ENCODE assay signal across 8 cellular contexts in genomic region chr1:67684526-67685066, GRCh38. TPM values are rescaled to one million over a fixed set of nuclear protein-coding genes. Genes with fewer than 3 reads are reported as not detected.
DNase-seq lines count a peak whose midpoint lies in the region; ATAC-seq and TF ChIP-seq lines count a peak whose summit lies in the region.

No MANE protein-coding gene starts in this region.

- peak overlapping the region; percentile 56 for H3K4me3 ChIP-seq in AG10803 (ENCODE audit: low read length)
- peak overlapping the region; percentile 25 for H3K4me3 ChIP-seq in Jurkat, Clone E6-1 (ENCODE audit: low read length)

- H3K27ac ChIP-seq in cingulate gyrus (ENCODE audit: low read depth, low read length), result peak overlapping the region; percentile 58

- H3K4me3 Mint-ChIP-seq in natural killer cell treated with Interleukin-12 subunit alpha and Interleukin-12 subunit beta and Interleukin-15 and Interleukin-18, amount 100 ng/mL, for 72 hours, result peak overlapping the region; percentile 87

- peaks cover 32% of the 10 kb centered on the region in 2 donors for H3K4me1 Mint-ChIP-seq in natural killer cell treated with Interleukin-12 subunit alpha and Interleukin-12 subunit beta and Interleukin-15 and Interleukin-18, amount 100 ng/mL, for 72 hours (ENCODE audit: low read depth in 2 of 2)

- no peaks in the 10 kb centered on the region for H3K9me3 Mint-ChIP-seq in natural killer cell treated with Interleukin-12 subunit alpha and Interleukin-12 subunit beta and Interleukin-15 and Interleukin-18, amount 100 ng/mL, for 72 hours

- peaks cover 14% of the 10 kb centered on the region for H3K36me3 Mint-ChIP-seq in natural killer cell treated with Interleukin-12 subunit alpha and Interleukin-12 subunit beta and Interleukin-15 and Interleukin-18, amount 100 ng/mL, for 72 hours

- TF ChIP-seq CTCF in AG10803 (conservative IDR thresholded peaks at IDR 0.05; ENCODE audit: low read length), result no peak

- no peak for ATAC-seq in natural killer cell treated with Interleukin-12 subunit alpha and Interleukin-12 subunit beta and Interleukin-15 and Interleukin-18, amount 100 ng/mL, for 72 hours

- in situ Hi-C loops in G401 (cut with HindIII; ENCODE audit: low sequenced_read_pairs), result no loop called here

- peak overlapping the region; percentile 72 to 83 for H3K27ac Mint-ChIP-seq in natural killer cell treated with Interleukin-12 subunit alpha and Interleukin-12 subunit beta and Interleukin-15 and Interleukin-18, amount 100 ng/mL, for 72 hours

- DNase-seq in AG10803 (ENCODE audit: low read depth), result no peak
- no peak for DNase-seq in Jurkat, Clone E6-1 (ENCODE audit: low read depth, low spot score)
- DNase-seq in natural killer cell treated with Interleukin-12 subunit alpha and Interleukin-12 subunit beta and Interleukin-15 and Interleukin-18, amount 100 ng/mL, for 72 hours (ENCODE audit: low spot score), result no peak
- no peak for DNase-seq in stimulated activated CD4-positive, alpha-beta T cell treated with anti-CD3 and anti-CD28 coated beads, Interleukin-12 subunit alpha, Interleukin-12 subunit beta, amount 100 ng/mL, for 4 hours
- no peak for DNase-seq in activated CD8-positive, alpha-beta memory T cell treated with anti-CD3 and anti-CD28 coated beads, Interleukin-2, amount 50 U/mL, for 4 hours
- no peak for DNase-seq in G401 (ENCODE audit: low spot score)
- DNase-seq in NCI-H2029 treated with DMSO at 0.1 percent for 48 hours (lab: John Stamatoyannopoulos, UW), result no peak

- H3K27me3 Mint-ChIP-seq in natural killer cell treated with Interleukin-12 subunit alpha and Interleukin-12 subunit beta and Interleukin-15 and Interleukin-18, amount 100 ng/mL, for 72 hours, result peaks cover 0 to 2% of the 10 kb centered on the region in 2 donors

RNA-seq across cellular contexts. Expression of gene GADD45A, which starts 0.4 kb away (rescaled TPM):
- polyA plus RNA-seq in Jurkat, Clone E6-1 (2012; ENCODE audit: insufficient read depth, insufficient read length), result 19.0 TPM
- total RNA-seq in natural killer cell treated with Interleukin-12 subunit alpha and Interleukin-12 subunit beta and Interleukin-15 and Interleukin-18, amount 100 ng/mL, for 72 hours, result 10 to 100 TPM; 28.3 to 36.1 TPM
- 4.6 and 5.5 TPM in 2 replicates for total RNA-seq in G401 (2014; rRNA removed; shearing (Covaris generic))
